Comparison of ENCODE assay signal across 6 cellular contexts in the genomic region with DNA sequence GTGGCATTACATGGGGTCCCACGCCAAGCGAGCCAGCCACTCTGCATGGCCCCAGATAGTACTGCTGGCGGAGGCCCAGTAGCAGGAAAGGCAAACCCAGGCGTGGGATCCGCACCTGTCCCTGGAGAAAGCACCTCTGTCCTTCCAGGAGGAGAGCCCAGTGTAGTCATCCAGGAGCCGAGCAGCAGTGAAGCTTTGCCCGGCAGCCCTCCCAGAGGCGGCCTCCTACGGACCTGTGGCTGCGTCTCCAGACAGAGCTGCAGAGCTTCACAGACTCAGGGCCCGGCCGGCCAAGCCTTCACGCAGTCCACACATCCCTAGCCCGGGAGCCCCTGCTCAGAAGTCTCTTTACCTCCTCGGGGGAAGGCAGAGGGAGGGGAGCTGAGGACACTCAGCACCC.
"Had no signal": no experiment of that assay in that cellular context is flagged by ENCODE, and none has a peak within 500 bp of the region (broad histone marks: within the 10 kb centered on the region; RNA-seq: fewer than 3 reads in every experiment).

No MANE protein-coding gene starts in this region.

- DNase-seq: IMR-90, KBM-7, KG1 had no signal

- H3K27ac ChIP-seq: HL-60 had no signal

- H3K4me3 ChIP-seq: K562 had no signal

- ATAC-seq: HepG2 had no signal
